ENCODE assay signal across 17 cellular contexts in genomic region chr10:75754096-75754495, GRCh38.
"Had no signal": no experiment of that assay in that cellular context is flagged by ENCODE, and none has a peak within 500 bp of the region (broad histone marks: within the 10 kb centered on the region; RNA-seq: fewer than 3 reads in every experiment).

No MANE protein-coding gene starts in this region.

- H3K27ac ChIP-seq: epithelial cell of prostate, esophagus squamous epithelium, left ventricle myocardium inferior, lower lobe of right lung, neural progenitor cell, ovary, right atrium auricular region, suprapubic skin had no signal

- H3K9me3 ChIP-seq: esophagus squamous epithelium, left ventricle myocardium inferior, lower lobe of right lung, ovary, right atrium auricular region, suprapubic skin had no signal

- H3K27me3 ChIP-seq: esophagus squamous epithelium, neural progenitor cell, ovary, right atrium auricular region, suprapubic skin had no signal

- H3K36me3 ChIP-seq: esophagus squamous epithelium, left ventricle myocardium inferior, lower lobe of right lung, neural progenitor cell, ovary, right atrium auricular region, suprapubic skin had no signal

- H3K4me1 ChIP-seq: left ventricle myocardium inferior, lower lobe of right lung, right atrium auricular region, suprapubic skin had no signal

- H3K4me3 ChIP-seq: esophagus squamous epithelium, left ventricle myocardium inferior, lower lobe of right lung, neural progenitor cell, ovary, right atrium auricular region, smooth muscle cell, suprapubic skin had no signal

- DNase-seq: effector memory CD8-positive, alpha-beta T cell; esophagus squamous epithelium; foreskin fibroblast; immature natural killer cell; left ventricle myocardium inferior; lower lobe of right lung; natural killer cell; nucleus accumbens; ovary; stimulated activated CD4-positive, alpha-beta T cell treated with anti-CD3 and anti-CD28 coated beads, Interleukin-2, amount 100 ng/mL, for 48 hours; stimulated activated naive CD4-positive, alpha-beta T cell treated with Interleukin-2 at 50 U/mL for 16 hours; trophoblast cell had no signal
